In genomic region chr7:130071701-130072622, GRCh38 we compare ENCODE assay signal across 1 cellular context.
TF ChIP-seq lines count a peak whose summit lies in the region.

No MANE protein-coding gene starts in this region.

TF ChIP-seq in GM12878, 131 proteins besides CTCF, POLR2A, EP300 and RAD21 (continued from another document):
- TF ChIP-seq HDAC6 (IDR thresholded peaks at IDR 0.05; ENCODE audit: unreplicated experiment) (no peak), TARDBP (IDR thresholded peaks at IDR 0.05; ENCODE audit: borderline replicate concordance) (peak; percentile 46; the same call in 1 of the 2 replicates), PKNOX1 (IDR thresholded peaks at IDR 0.05) (0 out of 2 replicates have a peak, but pooled peaks have one; percentile 25), RELA (IDR thresholded peaks at IDR 0.05; ENCODE audit: borderline replicate concordance, partially characterized antibody) (peak; percentile 26), RB1 (IDR thresholded peaks at IDR 0.05; ENCODE audit: borderline replicate concordance) (0 out of 2 replicates have a peak, but pooled peaks have one; percentile 44), STAT1 (conservative IDR thresholded peaks at IDR 0.05) (0 out of 2 replicates have a peak, but pooled peaks have one; percentile 39), FOXM1 (IDR thresholded peaks at IDR 0.05; ENCODE audit: low read depth, low read length) (peak; percentile 55; the same call in 1 of the 2 replicates), MEF2A (IDR thresholded peaks at IDR 0.05; ENCODE audit: insufficient read depth, low read depth, low read length) (0 out of 2 replicates have a peak, but pooled peaks have one; percentile 37), KAT2A (conservative IDR thresholded peaks at IDR 0.05; ENCODE audit: control insufficient read depth, low read depth, low read length) (no peak), SMC3 (IDR thresholded peaks at IDR 0.05; ENCODE audit: borderline replicate concordance, low read length) (peak; percentile 93), YY1 (IDR thresholded peaks at IDR 0.05; ENCODE audit: low read depth, low read length) (peak; percentile 83), SPI1 (IDR thresholded peaks at IDR 0.05; ENCODE audit: borderline replicate concordance, insufficient read depth, low read depth, low read length) (0 out of 2 replicates have a peak, but pooled peaks have one; percentile 33), JUNB (IDR thresholded peaks at IDR 0.05) (peak; percentile 10; the same call in 1 of the 2 replicates), RCOR1 (conservative IDR thresholded peaks at IDR 0.05; ENCODE audit: low read depth, low read length) (no peak), SMARCA5 (IDR thresholded peaks at IDR 0.05) (peak; percentile 66; the same call in 1 of the 2 replicates), ZBED1 (IDR thresholded peaks at IDR 0.05; ENCODE audit: borderline replicate concordance) (no peak), NBN (IDR thresholded peaks at IDR 0.05) (0 out of 2 replicates have a peak, but pooled peaks have one; percentile 36), RAD51 (IDR thresholded peaks at IDR 0.05) (peak; percentile 58; the same call in 1 of the 2 replicates), ZNF207 (IDR thresholded peaks at IDR 0.05; ENCODE audit: borderline replicate concordance) (peak; percentile 69; the same call in 1 of the 2 replicates)
